2 cellular contexts compared by ENCODE assay signal in the genomic region with DNA sequence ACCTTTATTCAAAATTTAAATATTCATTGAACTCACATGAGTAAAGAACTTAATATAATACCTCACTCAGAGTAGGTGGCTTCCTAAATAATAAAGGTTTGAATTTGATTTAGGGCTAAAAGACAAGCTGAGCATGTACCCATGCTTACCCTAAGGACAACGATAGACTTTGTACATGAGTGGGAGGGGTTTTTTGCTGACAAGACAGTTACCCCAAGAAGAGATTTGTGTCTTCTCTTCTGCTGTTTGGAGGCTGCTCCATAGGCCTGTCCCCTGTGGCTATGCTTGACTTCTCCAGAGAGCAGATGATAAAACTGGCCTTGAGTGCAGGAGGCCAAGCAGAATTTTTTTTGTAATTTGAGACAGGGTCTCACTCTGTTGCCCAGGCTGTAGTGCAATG.
TF ChIP-seq lines count a peak whose summit lies in the region.

No MANE protein-coding gene starts in this region.

TF ChIP-seq in HepG2, 621 proteins besides CTCF, POLR2A, EP300 and RAD21 (continued from another document):
- TF ChIP-seq, protein P1, sequence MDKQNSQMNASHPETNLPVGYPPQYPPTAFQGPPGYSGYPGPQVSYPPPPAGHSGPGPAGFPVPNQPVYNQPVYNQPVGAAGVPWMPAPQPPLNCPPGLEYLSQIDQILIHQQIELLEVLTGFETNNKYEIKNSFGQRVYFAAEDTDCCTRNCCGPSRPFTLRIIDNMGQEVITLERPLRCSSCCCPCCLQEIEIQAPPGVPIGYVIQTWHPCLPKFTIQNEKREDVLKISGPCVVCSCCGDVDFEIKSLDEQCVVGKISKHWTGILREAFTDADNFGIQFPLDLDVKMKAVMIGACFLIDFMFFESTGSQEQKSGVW (CRISPR knock-in tag; IDR thresholded peaks at IDR 0.05; ENCODE audit: borderline replicate concordance) = no peak
- TF ChIP-seq, protein P2, sequence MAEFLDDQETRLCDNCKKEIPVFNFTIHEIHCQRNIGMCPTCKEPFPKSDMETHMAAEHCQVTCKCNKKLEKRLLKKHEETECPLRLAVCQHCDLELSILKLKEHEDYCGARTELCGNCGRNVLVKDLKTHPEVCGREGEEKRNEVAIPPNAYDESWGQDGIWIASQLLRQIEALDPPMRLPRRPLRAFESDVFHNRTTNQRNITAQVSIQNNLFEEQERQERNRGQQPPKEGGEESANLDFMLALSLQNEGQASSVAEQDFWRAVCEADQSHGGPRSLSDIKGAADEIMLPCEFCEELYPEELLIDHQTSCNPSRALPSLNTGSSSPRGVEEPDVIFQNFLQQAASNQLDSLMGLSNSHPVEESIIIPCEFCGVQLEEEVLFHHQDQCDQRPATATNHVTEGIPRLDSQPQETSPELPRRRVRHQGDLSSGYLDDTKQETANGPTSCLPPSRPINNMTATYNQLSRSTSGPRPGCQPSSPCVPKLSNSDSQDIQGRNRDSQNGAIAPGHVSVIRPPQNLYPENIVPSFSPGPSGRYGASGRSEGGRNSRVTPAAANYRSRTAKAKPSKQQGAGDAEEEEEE (CRISPR knock-in tag; IDR thresholded peaks at IDR 0.05; ENCODE audit: borderline replicate concordance) = no peak
- TF ChIP-seq MAFK (conservative IDR thresholded peaks at IDR 0.05 in 1 of 2, IDR thresholded peaks at IDR 0.05 in 1 of 2; ENCODE audit: low read length in 2 of 2) (peak; percentile 91 to 97), ZNF772 (CRISPR knock-in tag; IDR thresholded peaks at IDR 0.05) (no peak), MAFF (IDR thresholded peaks at IDR 0.05; ENCODE audit: low read depth, low read length) (peak; percentile 95)
- TF ChIP-seq, protein P3, sequence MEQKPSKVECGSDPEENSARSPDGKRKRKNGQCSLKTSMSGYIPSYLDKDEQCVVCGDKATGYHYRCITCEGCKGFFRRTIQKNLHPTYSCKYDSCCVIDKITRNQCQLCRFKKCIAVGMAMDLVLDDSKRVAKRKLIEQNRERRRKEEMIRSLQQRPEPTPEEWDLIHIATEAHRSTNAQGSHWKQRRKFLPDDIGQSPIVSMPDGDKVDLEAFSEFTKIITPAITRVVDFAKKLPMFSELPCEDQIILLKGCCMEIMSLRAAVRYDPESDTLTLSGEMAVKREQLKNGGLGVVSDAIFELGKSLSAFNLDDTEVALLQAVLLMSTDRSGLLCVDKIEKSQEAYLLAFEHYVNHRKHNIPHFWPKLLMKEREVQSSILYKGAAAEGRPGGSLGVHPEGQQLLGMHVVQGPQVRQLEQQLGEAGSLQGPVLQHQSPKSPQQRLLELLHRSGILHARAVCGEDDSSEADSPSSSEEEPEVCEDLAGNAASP (CRISPR knock-in tag; IDR thresholded peaks at IDR 0.05; ENCODE audit: borderline replicate concordance) = no peak

TF ChIP-seq in K562, 482 proteins besides CTCF, POLR2A, EP300 and RAD21 (continued from another document):
- TF ChIP-seq C11orf30 (IDR thresholded peaks at IDR 0.05; ENCODE audit: low read depth) (peak; percentile 21; the same call in 1 of the 2 replicates), TARDBP (IDR thresholded peaks at IDR 0.05) (no peak), STAT5A (IDR thresholded peaks at IDR 0.05; ENCODE audit: borderline replicate concordance, low read length) (no peak), MED1 (CRISPR knock-in tag; IDR thresholded peaks at IDR 0.05; ENCODE audit: borderline replicate concordance) (no peak)
